ENCODE assay signal across 6 cellular contexts in the genomic region with DNA sequence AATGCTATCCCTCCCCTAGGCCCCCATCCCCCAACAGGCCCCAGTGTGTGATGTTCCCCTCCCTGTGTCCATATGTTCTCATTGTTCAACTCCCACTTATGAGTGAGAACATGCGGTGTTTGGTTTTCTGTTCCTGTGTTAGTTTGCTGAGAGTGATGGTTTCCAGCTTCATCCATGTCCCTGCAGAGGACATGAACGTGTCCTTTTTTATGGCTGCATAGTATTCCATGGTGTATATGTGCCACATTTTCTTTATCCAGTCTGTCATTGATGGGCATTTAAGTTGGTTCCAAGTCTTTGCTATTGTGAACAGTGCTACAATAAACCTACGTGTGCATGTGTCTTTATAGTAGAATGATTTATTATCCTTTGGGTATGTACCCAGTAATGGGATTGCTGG. TPM values are rescaled to one million over a fixed set of nuclear protein-coding genes. Genes with fewer than 3 reads are reported as not detected.
"Had no signal": no experiment of that assay in that cellular context is flagged by ENCODE, and none has a peak within 500 bp of the region (broad histone marks: within the 10 kb centered on the region; RNA-seq: fewer than 3 reads in every experiment).

No MANE protein-coding gene starts in this region.

RNA-seq across cellular contexts. Expression of a gene that starts 12.6 kb away (rescaled TPM):
- total RNA-seq: GM23338, H1, H9, HFFc6, HT1080, IMR-90 had no signal
